Comparison of ENCODE assay signal across 1 cellular context in the genomic region with DNA sequence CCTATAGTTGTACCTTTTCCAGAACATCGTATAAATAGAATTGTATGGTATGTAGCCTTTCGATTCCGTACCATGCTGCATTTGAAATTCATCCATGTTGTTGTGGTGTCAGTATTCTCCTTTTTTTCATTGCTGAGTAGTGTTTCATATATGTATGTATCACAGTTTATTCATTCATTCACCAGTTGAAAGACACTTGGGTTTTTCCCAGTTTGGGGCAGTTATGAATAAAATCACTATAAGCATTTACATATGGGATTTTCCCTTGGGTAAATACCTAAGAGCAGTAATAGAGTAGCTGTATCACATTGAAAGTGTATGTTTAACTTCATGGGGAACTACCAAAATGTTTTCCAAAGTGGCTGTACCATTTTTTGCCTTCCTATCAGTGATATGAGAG.
TF ChIP-seq lines count a peak whose summit lies in the region.

No MANE protein-coding gene starts in this region.

TF ChIP-seq in GM12878, 131 proteins besides CTCF, POLR2A, EP300 and RAD21 (continued from another document and continues in another):
- TF ChIP-seq SP1 (IDR thresholded peaks at IDR 0.05; ENCODE audit: low read depth, low read length): no peak
- TF ChIP-seq IKZF1 (conservative IDR thresholded peaks at IDR 0.05): 0 out of 2 replicates have a peak, but pooled peaks have one; percentile 22
- TF ChIP-seq, protein P1, sequence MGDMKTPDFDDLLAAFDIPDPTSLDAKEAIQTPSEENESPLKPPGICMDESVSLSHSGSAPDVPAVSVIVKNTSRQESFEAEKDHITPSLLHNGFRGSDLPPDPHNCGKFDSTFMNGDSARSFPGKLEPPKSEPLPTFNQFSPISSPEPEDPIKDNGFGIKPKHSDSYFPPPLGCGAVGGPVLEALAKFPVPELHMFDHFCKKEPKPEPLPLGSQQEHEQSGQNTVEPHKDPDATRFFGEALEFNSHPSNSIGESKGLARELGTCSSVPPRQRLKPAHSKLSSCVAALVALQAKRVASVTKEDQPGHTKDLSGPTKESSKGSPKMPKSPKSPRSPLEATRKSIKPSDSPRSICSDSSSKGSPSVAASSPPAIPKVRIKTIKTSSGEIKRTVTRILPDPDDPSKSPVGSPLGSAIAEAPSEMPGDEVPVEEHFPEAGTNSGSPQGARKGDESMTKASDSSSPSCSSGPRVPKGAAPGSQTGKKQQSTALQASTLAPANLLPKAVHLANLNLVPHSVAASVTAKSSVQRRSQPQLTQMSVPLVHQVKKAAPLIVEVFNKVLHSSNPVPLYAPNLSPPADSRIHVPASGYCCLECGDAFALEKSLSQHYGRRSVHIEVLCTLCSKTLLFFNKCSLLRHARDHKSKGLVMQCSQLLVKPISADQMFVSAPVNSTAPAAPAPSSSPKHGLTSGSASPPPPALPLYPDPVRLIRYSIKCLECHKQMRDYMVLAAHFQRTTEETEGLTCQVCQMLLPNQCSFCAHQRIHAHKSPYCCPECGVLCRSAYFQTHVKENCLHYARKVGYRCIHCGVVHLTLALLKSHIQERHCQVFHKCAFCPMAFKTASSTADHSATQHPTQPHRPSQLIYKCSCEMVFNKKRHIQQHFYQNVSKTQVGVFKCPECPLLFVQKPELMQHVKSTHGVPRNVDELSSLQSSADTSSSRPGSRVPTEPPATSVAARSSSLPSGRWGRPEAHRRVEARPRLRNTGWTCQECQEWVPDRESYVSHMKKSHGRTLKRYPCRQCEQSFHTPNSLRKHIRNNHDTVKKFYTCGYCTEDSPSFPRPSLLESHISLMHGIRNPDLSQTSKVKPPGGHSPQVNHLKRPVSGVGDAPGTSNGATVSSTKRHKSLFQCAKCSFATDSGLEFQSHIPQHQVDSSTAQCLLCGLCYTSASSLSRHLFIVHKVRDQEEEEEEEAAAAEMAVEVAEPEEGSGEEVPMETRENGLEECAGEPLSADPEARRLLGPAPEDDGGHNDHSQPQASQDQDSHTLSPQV (IDR thresholded peaks at IDR 0.05): no peak
- TF ChIP-seq, protein P2, sequence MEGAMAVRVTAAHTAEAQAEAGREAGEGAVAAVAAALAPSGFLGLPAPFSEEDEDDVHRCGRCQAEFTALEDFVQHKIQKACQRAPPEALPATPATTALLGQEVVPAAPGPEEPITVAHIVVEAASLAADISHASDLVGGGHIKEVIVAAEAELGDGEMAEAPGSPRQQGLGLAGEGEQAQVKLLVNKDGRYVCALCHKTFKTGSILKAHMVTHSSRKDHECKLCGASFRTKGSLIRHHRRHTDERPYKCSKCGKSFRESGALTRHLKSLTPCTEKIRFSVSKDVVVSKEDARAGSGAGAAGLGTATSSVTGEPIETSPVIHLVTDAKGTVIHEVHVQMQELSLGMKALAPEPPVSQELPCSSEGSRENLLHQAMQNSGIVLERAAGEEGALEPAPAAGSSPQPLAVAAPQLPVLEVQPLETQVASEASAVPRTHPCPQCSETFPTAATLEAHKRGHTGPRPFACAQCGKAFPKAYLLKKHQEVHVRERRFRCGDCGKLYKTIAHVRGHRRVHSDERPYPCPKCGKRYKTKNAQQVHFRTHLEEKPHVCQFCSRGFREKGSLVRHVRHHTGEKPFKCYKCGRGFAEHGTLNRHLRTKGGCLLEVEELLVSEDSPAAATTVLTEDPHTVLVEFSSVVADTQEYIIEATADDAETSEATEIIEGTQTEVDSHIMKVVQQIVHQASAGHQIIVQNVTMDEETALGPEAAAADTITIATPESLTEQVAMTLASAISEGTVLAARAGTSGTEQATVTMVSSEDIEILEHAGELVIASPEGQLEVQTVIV (IDR thresholded peaks at IDR 0.05; ENCODE audit: borderline replicate concordance, partially characterized antibody): no peak
- TF ChIP-seq BACH1 (IDR thresholded peaks at IDR 0.05; ENCODE audit: borderline replicate concordance): no peak
- no peak for TF ChIP-seq MTA3 (IDR thresholded peaks at IDR 0.05; ENCODE audit: borderline replicate concordance, low read length)
- TF ChIP-seq, protein P3, sequence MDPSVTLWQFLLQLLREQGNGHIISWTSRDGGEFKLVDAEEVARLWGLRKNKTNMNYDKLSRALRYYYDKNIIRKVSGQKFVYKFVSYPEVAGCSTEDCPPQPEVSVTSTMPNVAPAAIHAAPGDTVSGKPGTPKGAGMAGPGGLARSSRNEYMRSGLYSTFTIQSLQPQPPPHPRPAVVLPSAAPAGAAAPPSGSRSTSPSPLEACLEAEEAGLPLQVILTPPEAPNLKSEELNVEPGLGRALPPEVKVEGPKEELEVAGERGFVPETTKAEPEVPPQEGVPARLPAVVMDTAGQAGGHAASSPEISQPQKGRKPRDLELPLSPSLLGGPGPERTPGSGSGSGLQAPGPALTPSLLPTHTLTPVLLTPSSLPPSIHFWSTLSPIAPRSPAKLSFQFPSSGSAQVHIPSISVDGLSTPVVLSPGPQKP (IDR thresholded peaks at IDR 0.05; ENCODE audit: low read depth, low read length): no peak
- TF ChIP-seq HDAC6 (IDR thresholded peaks at IDR 0.05; ENCODE audit: unreplicated experiment): no peak
- TF ChIP-seq MYC (IDR thresholded peaks at IDR 0.05; ENCODE audit: insufficient read depth, insufficient read length, insufficient replicate concordance, low read length, severe bottlenecking): no peak
- TF ChIP-seq, protein P4, sequence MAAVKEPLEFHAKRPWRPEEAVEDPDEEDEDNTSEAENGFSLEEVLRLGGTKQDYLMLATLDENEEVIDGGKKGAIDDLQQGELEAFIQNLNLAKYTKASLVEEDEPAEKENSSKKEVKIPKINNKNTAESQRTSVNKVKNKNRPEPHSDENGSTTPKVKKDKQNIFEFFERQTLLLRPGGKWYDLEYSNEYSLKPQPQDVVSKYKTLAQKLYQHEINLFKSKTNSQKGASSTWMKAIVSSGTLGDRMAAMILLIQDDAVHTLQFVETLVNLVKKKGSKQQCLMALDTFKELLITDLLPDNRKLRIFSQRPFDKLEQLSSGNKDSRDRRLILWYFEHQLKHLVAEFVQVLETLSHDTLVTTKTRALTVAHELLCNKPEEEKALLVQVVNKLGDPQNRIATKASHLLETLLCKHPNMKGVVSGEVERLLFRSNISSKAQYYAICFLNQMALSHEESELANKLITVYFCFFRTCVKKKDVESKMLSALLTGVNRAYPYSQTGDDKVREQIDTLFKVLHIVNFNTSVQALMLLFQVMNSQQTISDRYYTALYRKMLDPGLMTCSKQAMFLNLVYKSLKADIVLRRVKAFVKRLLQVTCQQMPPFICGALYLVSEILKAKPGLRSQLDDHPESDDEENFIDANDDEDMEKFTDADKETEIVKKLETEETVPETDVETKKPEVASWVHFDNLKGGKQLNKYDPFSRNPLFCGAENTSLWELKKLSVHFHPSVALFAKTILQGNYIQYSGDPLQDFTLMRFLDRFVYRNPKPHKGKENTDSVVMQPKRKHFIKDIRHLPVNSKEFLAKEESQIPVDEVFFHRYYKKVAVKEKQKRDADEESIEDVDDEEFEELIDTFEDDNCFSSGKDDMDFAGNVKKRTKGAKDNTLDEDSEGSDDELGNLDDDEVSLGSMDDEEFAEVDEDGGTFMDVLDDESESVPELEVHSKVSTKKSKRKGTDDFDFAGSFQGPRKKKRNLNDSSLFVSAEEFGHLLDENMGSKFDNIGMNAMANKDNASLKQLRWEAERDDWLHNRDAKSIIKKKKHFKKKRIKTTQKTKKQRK (IDR thresholded peaks at IDR 0.05; ENCODE audit: low read depth, low read length): no peak
- TF ChIP-seq, protein P5, sequence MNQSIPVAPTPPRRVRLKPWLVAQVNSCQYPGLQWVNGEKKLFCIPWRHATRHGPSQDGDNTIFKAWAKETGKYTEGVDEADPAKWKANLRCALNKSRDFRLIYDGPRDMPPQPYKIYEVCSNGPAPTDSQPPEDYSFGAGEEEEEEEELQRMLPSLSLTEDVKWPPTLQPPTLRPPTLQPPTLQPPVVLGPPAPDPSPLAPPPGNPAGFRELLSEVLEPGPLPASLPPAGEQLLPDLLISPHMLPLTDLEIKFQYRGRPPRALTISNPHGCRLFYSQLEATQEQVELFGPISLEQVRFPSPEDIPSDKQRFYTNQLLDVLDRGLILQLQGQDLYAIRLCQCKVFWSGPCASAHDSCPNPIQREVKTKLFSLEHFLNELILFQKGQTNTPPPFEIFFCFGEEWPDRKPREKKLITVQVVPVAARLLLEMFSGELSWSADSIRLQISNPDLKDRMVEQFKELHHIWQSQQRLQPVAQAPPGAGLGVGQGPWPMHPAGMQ (IDR thresholded peaks at IDR 0.05; ENCODE audit: borderline replicate concordance): no peak
- no peak for TF ChIP-seq NBN (IDR thresholded peaks at IDR 0.05)
- no peak for TF ChIP-seq NR2C2 (IDR thresholded peaks at IDR 0.05; ENCODE audit: borderline replicate concordance, control insufficient read depth, insufficient read length, low read depth)
- TF ChIP-seq, protein P6, sequence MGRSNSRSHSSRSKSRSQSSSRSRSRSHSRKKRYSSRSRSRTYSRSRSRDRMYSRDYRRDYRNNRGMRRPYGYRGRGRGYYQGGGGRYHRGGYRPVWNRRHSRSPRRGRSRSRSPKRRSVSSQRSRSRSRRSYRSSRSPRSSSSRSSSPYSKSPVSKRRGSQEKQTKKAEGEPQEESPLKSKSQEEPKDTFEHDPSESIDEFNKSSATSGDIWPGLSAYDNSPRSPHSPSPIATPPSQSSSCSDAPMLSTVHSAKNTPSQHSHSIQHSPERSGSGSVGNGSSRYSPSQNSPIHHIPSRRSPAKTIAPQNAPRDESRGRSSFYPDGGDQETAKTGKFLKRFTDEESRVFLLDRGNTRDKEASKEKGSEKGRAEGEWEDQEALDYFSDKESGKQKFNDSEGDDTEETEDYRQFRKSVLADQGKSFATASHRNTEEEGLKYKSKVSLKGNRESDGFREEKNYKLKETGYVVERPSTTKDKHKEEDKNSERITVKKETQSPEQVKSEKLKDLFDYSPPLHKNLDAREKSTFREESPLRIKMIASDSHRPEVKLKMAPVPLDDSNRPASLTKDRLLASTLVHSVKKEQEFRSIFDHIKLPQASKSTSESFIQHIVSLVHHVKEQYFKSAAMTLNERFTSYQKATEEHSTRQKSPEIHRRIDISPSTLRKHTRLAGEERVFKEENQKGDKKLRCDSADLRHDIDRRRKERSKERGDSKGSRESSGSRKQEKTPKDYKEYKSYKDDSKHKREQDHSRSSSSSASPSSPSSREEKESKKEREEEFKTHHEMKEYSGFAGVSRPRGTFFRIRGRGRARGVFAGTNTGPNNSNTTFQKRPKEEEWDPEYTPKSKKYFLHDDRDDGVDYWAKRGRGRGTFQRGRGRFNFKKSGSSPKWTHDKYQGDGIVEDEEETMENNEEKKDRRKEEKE (IDR thresholded peaks at IDR 0.05): no peak
- no peak for TF ChIP-seq JUND (IDR thresholded peaks at IDR 0.05; ENCODE audit: low read depth, low read length)
- TF ChIP-seq, protein P7, sequence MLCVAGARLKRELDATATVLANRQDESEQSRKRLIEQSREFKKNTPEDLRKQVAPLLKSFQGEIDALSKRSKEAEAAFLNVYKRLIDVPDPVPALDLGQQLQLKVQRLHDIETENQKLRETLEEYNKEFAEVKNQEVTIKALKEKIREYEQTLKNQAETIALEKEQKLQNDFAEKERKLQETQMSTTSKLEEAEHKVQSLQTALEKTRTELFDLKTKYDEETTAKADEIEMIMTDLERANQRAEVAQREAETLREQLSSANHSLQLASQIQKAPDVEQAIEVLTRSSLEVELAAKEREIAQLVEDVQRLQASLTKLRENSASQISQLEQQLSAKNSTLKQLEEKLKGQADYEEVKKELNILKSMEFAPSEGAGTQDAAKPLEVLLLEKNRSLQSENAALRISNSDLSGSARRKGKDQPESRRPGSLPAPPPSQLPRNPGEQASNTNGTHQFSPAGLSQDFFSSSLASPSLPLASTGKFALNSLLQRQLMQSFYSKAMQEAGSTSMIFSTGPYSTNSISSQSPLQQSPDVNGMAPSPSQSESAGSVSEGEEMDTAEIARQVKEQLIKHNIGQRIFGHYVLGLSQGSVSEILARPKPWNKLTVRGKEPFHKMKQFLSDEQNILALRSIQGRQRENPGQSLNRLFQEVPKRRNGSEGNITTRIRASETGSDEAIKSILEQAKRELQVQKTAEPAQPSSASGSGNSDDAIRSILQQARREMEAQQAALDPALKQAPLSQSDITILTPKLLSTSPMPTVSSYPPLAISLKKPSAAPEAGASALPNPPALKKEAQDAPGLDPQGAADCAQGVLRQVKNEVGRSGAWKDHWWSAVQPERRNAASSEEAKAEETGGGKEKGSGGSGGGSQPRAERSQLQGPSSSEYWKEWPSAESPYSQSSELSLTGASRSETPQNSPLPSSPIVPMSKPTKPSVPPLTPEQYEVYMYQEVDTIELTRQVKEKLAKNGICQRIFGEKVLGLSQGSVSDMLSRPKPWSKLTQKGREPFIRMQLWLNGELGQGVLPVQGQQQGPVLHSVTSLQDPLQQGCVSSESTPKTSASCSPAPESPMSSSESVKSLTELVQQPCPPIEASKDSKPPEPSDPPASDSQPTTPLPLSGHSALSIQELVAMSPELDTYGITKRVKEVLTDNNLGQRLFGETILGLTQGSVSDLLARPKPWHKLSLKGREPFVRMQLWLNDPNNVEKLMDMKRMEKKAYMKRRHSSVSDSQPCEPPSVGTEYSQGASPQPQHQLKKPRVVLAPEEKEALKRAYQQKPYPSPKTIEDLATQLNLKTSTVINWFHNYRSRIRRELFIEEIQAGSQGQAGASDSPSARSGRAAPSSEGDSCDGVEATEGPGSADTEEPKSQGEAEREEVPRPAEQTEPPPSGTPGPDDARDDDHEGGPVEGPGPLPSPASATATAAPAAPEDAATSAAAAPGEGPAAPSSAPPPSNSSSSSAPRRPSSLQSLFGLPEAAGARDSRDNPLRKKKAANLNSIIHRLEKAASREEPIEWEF (IDR thresholded peaks at IDR 0.05; ENCODE audit: insufficient replicate concordance, low read depth, low read length): no peak
- TF ChIP-seq SUPT20H (IDR thresholded peaks at IDR 0.05; ENCODE audit: borderline replicate concordance, control insufficient read depth, low read depth, low read length): no peak
- TF ChIP-seq EGR1 (IDR thresholded peaks at IDR 0.05; ENCODE audit: borderline replicate concordance in 1 of 2, low read depth in 2 of 2, low read length in 2 of 2): no peak
- no peak for TF ChIP-seq PAX5 (IDR thresholded peaks at IDR 0.05; ENCODE audit: borderline replicate concordance, low read depth, low read length)
- TF ChIP-seq, protein P8, sequence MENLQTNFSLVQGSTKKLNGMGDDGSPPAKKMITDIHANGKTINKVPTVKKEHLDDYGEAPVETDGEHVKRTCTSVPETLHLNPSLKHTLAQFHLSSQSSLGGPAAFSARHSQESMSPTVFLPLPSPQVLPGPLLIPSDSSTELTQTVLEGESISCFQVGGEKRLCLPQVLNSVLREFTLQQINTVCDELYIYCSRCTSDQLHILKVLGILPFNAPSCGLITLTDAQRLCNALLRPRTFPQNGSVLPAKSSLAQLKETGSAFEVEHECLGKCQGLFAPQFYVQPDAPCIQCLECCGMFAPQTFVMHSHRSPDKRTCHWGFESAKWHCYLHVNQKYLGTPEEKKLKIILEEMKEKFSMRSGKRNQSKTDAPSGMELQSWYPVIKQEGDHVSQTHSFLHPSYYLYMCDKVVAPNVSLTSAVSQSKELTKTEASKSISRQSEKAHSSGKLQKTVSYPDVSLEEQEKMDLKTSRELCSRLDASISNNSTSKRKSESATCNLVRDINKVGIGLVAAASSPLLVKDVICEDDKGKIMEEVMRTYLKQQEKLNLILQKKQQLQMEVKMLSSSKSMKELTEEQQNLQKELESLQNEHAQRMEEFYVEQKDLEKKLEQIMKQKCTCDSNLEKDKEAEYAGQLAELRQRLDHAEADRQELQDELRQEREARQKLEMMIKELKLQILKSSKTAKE (IDR thresholded peaks at IDR 0.05; ENCODE audit: low read depth, poor library complexity, severe bottlenecking): peak; percentile 34
- TF ChIP-seq CHD2 (IDR thresholded peaks at IDR 0.05; ENCODE audit: borderline replicate concordance, low read depth, low read length): no peak
- TF ChIP-seq NRF1 (conservative IDR thresholded peaks at IDR 0.05; ENCODE audit: low read depth, low read length): no peak
- TF ChIP-seq, protein P9, sequence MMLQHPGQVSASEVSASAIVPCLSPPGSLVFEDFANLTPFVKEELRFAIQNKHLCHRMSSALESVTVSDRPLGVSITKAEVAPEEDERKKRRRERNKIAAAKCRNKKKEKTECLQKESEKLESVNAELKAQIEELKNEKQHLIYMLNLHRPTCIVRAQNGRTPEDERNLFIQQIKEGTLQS (IDR thresholded peaks at IDR 0.05; ENCODE audit: borderline replicate concordance, extremely low read depth, low read depth, low read length): no peak
- no peak for TF ChIP-seq SMC3 (IDR thresholded peaks at IDR 0.05; ENCODE audit: borderline replicate concordance, low read length)
- no peak for TF ChIP-seq STAT1 (conservative IDR thresholded peaks at IDR 0.05)
- no peak for TF ChIP-seq SIN3A (IDR thresholded peaks at IDR 0.05; ENCODE audit: low read depth, low read length)
- TF ChIP-seq STAT3 (IDR thresholded peaks at IDR 0.05; ENCODE audit: low read depth, low read length): peak; percentile 59; the same call in 1 of the 2 replicates
